9 cellular contexts compared by ENCODE assay signal in genomic region chr1:200215350-200215749, GRCh38.
"Had no signal": no experiment of that assay in that cellular context is flagged by ENCODE, and none has a peak within 500 bp of the region (broad histone marks: within the 10 kb centered on the region; RNA-seq: fewer than 3 reads in every experiment).

No MANE protein-coding gene starts in this region.

- H3K4me3 ChIP-seq: GM23248, HAP-1, K562 had no signal

- H3K9me3 Mint-ChIP-seq: HFFc6 had no signal

- H3K4me1 ChIP-seq: HAP-1 had no signal

- H3K9me3 ChIP-seq: HAP-1 had no signal

- H3K4me3 Mint-ChIP-seq: HFFc6 had no signal

- H3K36me3 ChIP-seq: HAP-1 had no signal

- H3K27ac ChIP-seq: GM23248, HL-60 had no signal

- H3K27ac Mint-ChIP-seq: HFFc6 had no signal

- DNase-seq: GM23248, GOT3, H7, HFFc6, IMR-90, KG1 had no signal
